ENCODE assay signal across 8 cellular contexts in the genomic region with DNA sequence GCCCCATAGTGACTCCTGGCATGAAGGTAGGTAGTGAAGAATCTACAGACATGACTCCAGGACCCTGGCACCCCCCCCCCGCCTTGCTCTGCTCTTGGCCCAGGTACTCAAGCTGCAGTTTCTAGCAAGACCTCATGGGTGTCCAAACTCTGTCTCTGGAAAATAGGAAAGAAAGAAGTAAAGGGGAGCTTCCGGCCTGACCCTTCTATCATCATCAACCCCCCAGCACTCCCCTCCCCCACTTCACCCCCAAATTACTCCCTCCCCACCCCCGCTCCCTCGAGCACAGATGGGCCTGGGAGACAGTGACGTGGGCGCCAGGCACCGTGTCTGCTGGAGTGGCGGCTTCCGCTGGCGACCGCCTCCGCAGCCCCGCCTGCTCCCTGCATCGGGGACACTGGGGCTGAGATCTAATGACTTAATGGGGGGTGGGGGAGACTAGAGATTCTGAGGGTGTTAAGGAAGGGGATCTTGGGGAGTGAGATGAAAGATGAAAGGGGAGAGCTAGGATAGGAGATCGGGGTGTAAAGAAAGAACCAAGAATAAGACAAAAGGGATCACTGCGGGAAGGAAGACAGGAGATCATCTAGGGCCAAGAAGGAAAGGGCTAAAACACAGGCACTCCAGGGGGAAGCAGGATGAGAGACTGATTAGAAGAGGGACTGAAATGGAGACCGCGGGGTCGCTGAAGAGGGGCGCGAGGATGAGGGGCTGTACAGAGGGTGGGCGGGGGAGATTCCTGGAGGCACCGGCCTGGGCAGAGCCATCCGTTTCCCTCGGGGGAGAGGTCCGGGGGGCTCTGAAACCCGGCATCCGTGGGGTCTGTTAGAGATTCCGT. TPM values are rescaled to one million over a fixed set of nuclear protein-coding genes. Genes with fewer than 3 reads are reported as not detected.
A peak's percentile ranks its signal among the peaks of the same experiment; 100 is the strongest.
DNase-seq lines count a peak whose midpoint lies in the region; ATAC-seq and TF ChIP-seq lines count a peak whose summit lies in the region.

No MANE protein-coding gene starts in this region.

- no peak for TF ChIP-seq CTCF in HL-60 (IDR thresholded peaks at IDR 0.05; ENCODE audit: insufficient read depth, low read length)
- TF ChIP-seq CTCF in fibroblast of the aortic adventitia (IDR thresholded peaks at IDR 0.05; ENCODE audit: insufficient read depth, low read length), result no peak
- TF ChIP-seq CTCF in neutrophil (IDR thresholded peaks at IDR 0.05), result no peak

- H3K27me3 ChIP-seq in HL-60 (ENCODE audit: insufficient read depth, poor library complexity, severe bottlenecking) (peaks cover 9% of the 10 kb centered on the region), neutrophil (peaks cover 57% of the 10 kb centered on the region)

- H3K4me1 ChIP-seq in neutrophil (ENCODE audit: control insufficient read depth in 1 of 2, insufficient read depth in 1 of 2, low read depth in 1 of 2, low read length in 1 of 2), result peaks cover 60 to 67% of the 10 kb centered on the region in 2 experiments

- no peaks in the 10 kb centered on the region for H3K9me3 ChIP-seq in neutrophil

- H3K27ac ChIP-seq in HL-60 (replicated peaks), result no peak overlapping the region
- peak overlapping the region; percentile 5 for H3K27ac ChIP-seq in neutrophil

- no peaks in the 10 kb centered on the region for H3K36me3 ChIP-seq in neutrophil

- ATAC-seq in HG03095 (IDR thresholded peaks at IDR 0.05; ENCODE audit: unreplicated experiment), result no peak
- no peak for ATAC-seq in HG03175 (IDR thresholded peaks at IDR 0.05; ENCODE audit: unreplicated experiment)
- no peak for ATAC-seq in GM21723 (IDR thresholded peaks at IDR 0.05; ENCODE audit: unreplicated experiment)

- DNase-seq in Ammon's horn (ENCODE audit: low spot score), result peak; percentile 77
- no peak for DNase-seq in HL-60 (ENCODE audit: low read depth in 1 of 2, low spot score in 1 of 2)
- peak; percentile 62 for DNase-seq in activated T-cell treated with anti-CD3 and anti-CD28 coated beads, Interleukin-2, amount 50 U/mL, for 1 hour
- DNase-seq in fibroblast of the aortic adventitia (ENCODE audit: low read depth), result no peak

- H3K4me3 ChIP-seq in HL-60 (replicated peaks; ENCODE audit: insufficient read depth, low read length), result peak overlapping the region; percentile 38
- H3K4me3 ChIP-seq in fibroblast of the aortic adventitia (ENCODE audit: low read depth, low read length), result peak overlapping the region; percentile 73
- peak overlapping the region; percentile 91 to 94 for H3K4me3 ChIP-seq in neutrophil (ENCODE audit: low read depth in 1 of 2, low read length in 1 of 2)

RNA-seq across cellular contexts. Expression of a gene that starts 1.1 kb away (rescaled TPM):
- 6.9 and 9.6 TPM in 2 replicates for total RNA-seq in fibroblast of the aortic adventitia (ENCODE audit: low replicate concordance)

RNA-seq across cellular contexts. Expression of a gene that starts 30.4 kb away (rescaled TPM):
- total RNA-seq in fibroblast of the aortic adventitia (ENCODE audit: low replicate concordance), result under 0.01 and 0.16 TPM in 2 replicates

Comparison
In these comparisons a context has a peak if more than half of its experiments do, and no peak if none do; other contexts are left out.
1. DNase-seq: peak in Ammon's horn (single experiment) and activated T-cell treated with anti-CD3 and anti-CD28 coated beads, Interleukin-2, amount 50 U/mL, for 1 hour (single experiment); none in HL-60 (0 of 2) and fibroblast of the aortic adventitia (single experiment).
2. H3K4me3 ChIP-seq: peak in every context shown above with its lines; median percentile 92 in neutrophil; 73 in fibroblast of the aortic adventitia; 38 in HL-60.